In the genomic region with DNA sequence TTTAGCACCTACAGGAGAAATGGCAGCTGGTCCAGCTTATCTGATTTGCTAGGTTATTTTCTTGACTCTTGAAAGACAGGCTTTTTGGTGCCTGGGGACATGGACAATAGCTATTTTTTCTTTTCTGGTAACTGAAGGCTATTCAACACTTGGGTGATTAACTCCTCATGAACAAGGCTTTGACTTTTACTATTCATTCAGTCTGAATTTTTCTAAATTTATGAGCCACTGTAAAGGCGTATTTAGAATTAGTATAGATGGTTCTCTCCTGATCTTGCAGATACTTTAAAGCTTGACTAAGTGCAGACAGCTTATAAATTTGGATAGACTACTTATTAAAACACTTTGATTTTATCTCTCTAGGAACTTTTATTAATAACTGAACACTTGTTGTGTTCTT, we compare ENCODE assay signal across 35 cellular contexts. TPM values are rescaled to one million over a fixed set of nuclear protein-coding genes. Genes with fewer than 3 reads are reported as not detected.
"Had no signal": no experiment of that assay in that cellular context is flagged by ENCODE, and none has a peak within 500 bp of the region (broad histone marks: within the 10 kb centered on the region; RNA-seq: fewer than 3 reads in every experiment).

No MANE protein-coding gene starts in this region.

- H3K27me3 ChIP-seq: MG63 had no signal

- DNase-seq: Karpas-422, Kasumi-1, MG63, MM.1S, MV-4-11, NCI-H1048, NCI-H1092, NCI-H1092 treated with DMSO at 0.1 percent for 48 hours, NCI-H1105, NCI-H1105 treated with DMSO at 0.1 percent for 48 hours, NCI-H1417, NCI-H1417 treated with DMSO at 0.1 percent for 48 hours, NCI-H1436, NCI-H1436 treated with DMSO at 0.1 percent for 48 hours, NCI-H146, NCI-H1694, NCI-H1694 treated with DMSO at 0.1 percent for 48 hours, NCI-H187, NCI-H187 treated with DMSO at 0.1 percent for 48 hours, NCI-H1930, NCI-H2029, NCI-H2029 treated with DMSO at 0.1 percent for 48 hours, NCI-H2081, NCI-H2081 treated with DMSO at 0.1 percent for 48 hours, NCI-H2107, NCI-H2171, NCI-H2171 treated with DMSO at 0.1 percent for 48 hours, NCI-H2227 treated with DMSO at 0.1 percent for 48 hours, NCI-H226, NCI-H345, NCI-H446, NCI-H446 treated with DMSO at 0.1 percent for 48 hours, NCI-H510A, NCI-H510A treated with DMSO at 0.1 percent for 48 hours had no signal

- H3K4me3 ChIP-seq: MG63 had no signal

- H3K36me3 ChIP-seq: MG63 had no signal

RNA-seq across cellular contexts. Expression of a gene that starts 46.6 kb away (rescaled TPM):
- total RNA-seq: LHCN-M2 had no signal
